13 cellular contexts compared by ENCODE assay signal in genomic region chr21:45535341-45536081, GRCh38. TPM values are rescaled to one million over a fixed set of nuclear protein-coding genes. Genes with fewer than 3 reads are reported as not detected.
DNase-seq lines count a peak whose midpoint lies in the region; ATAC-seq and TF ChIP-seq lines count a peak whose summit lies in the region.
"Had no signal": no experiment of that assay in that cellular context is flagged by ENCODE, and none has a peak within 500 bp of the region (broad histone marks: within the 10 kb centered on the region; RNA-seq: fewer than 3 reads in every experiment).

No MANE protein-coding gene starts in this region.

- H3K4me3 ChIP-seq in stomach, result peak overlapping the region in 1 of 4 donors; percentile 21

- no peaks in the 10 kb centered on the region for H3K9me3 ChIP-seq in stomach

- peaks cover 28 to 56% (median 35%) of the 10 kb centered on the region in 4 donors for H3K4me1 ChIP-seq in stomach

- DNase-seq in SIG-M5 treated with dmso at 0.1 percent for 504 hours (lab: John Stamatoyannopoulos, UW; ENCODE audit: unreplicated experiment) (peak; percentile 53), SIG-M5 (lab: John Stamatoyannopoulos, UW) (no peak), left lobe of liver (ENCODE audit: low spot score) (peak; percentile 66), stomach (peak; percentile 76), putamen (ENCODE audit: low spot score) (no peak)
- no peak for DNase-seq in activated CD8-positive, alpha-beta T cell treated with anti-CD3 and anti-CD28 coated beads, Interleukin-2, amount 10 ng/mL, durations not matched to agents 7 days and 5 days
- DNase-seq: 8988T, DND-41, mesendoderm, NCI-H510A treated with DMSO at 0.1 percent for 48 hours had no signal

- peaks cover 32% of the 10 kb centered on the region for H3K36me3 Mint-ChIP-seq in activated CD8-positive, alpha-beta T cell treated with anti-CD3 and anti-CD28 coated beads, Interleukin-2, amount 10 ng/mL, durations not matched to agents 7 days and 5 days (ENCODE audit: low read depth)
- H3K36me3 Mint-ChIP-seq in activated T-helper 17 cell treated with anti-CD3 and anti-CD28 coated beads, Interleukin-2, amount 50 U/mL, for 72 hours (ENCODE audit: low read depth), result peaks cover 39% of the 10 kb centered on the region

- H3K27me3 ChIP-seq in stomach, result no peaks in the 10 kb centered on the region

- TF ChIP-seq CTCF in stomach (IDR thresholded peaks at IDR 0.05), result no peak

- H3K27me3 Mint-ChIP-seq in activated CD8-positive, alpha-beta T cell treated with anti-CD3 and anti-CD28 coated beads, Interleukin-2, amount 10 ng/mL, durations not matched to agents 7 days and 5 days (ENCODE audit: low read depth), result no peaks in the 10 kb centered on the region
- no peaks in the 10 kb centered on the region for H3K27me3 Mint-ChIP-seq in activated T-helper 17 cell treated with anti-CD3 and anti-CD28 coated beads, Interleukin-2, amount 50 U/mL, for 72 hours

- peak overlapping the region; percentile 43 for H3K27ac Mint-ChIP-seq in activated CD8-positive, alpha-beta T cell treated with anti-CD3 and anti-CD28 coated beads, Interleukin-2, amount 10 ng/mL, durations not matched to agents 7 days and 5 days
- no peak overlapping the region for H3K27ac Mint-ChIP-seq in activated T-helper 17 cell treated with anti-CD3 and anti-CD28 coated beads, Interleukin-2, amount 50 U/mL, for 72 hours

- CTCF ChIA-PET in activated CD8-positive, alpha-beta T cell treated with anti-CD3 and anti-CD28 coated beads, Interleukin-2, amount 10 ng/mL, durations not matched to agents 7 days and 5 days (lab: Charles Lee), result interaction anchor here (1.2 kb wide), 1 partner anchor 14 kb away, joined by 4 read pairs; no protein-coding TSS in a partner anchor

- ATAC-seq in activated CD8-positive, alpha-beta T cell treated with anti-CD3 and anti-CD28 coated beads, Interleukin-2, amount 10 ng/mL, durations not matched to agents 7 days and 5 days, result no peak
- ATAC-seq in left lobe of liver, result peak; percentile 19
- ATAC-seq in HG03439 (IDR thresholded peaks at IDR 0.05; ENCODE audit: unreplicated experiment), result no peak
- ATAC-seq in activated T-helper 17 cell treated with anti-CD3 and anti-CD28 coated beads, Interleukin-2, amount 50 U/mL, for 72 hours (replicated peaks), result no peak
- ATAC-seq: SK-N-SH treated with all-trans-retinoic acid at 6 μM for 48 hours had no signal

- peak overlapping the region; percentile 7 to 67 (median 38) for H3K27ac ChIP-seq in stomach

- TF ChIP-seq POLR2A in stomach (IDR thresholded peaks at IDR 0.05), result no peak

- 59 to 72% (median 66%) methylated on average over 31 to 34 of the region's 34 CpGs for WGBS in stomach, 5 donors

- H3K36me3 ChIP-seq in stomach, result peaks cover 5 to 18% (median 13%) of the 10 kb centered on the region in 4 donors

- H3K4me1 Mint-ChIP-seq in activated CD8-positive, alpha-beta T cell treated with anti-CD3 and anti-CD28 coated beads, Interleukin-2, amount 10 ng/mL, durations not matched to agents 7 days and 5 days (ENCODE audit: low read depth), result peaks cover 31% of the 10 kb centered on the region
- H3K4me1 Mint-ChIP-seq in activated T-helper 17 cell treated with anti-CD3 and anti-CD28 coated beads, Interleukin-2, amount 50 U/mL, for 72 hours, result peaks cover 6% of the 10 kb centered on the region

- TF ChIP-seq EP300 in stomach (IDR thresholded peaks at IDR 0.05), result no peak

- no peaks in the 10 kb centered on the region for H3K9me3 Mint-ChIP-seq in activated CD8-positive, alpha-beta T cell treated with anti-CD3 and anti-CD28 coated beads, Interleukin-2, amount 10 ng/mL, durations not matched to agents 7 days and 5 days (ENCODE audit: insufficient read depth)
- no peaks in the 10 kb centered on the region for H3K9me3 Mint-ChIP-seq in activated T-helper 17 cell treated with anti-CD3 and anti-CD28 coated beads, Interleukin-2, amount 50 U/mL, for 72 hours

- POLR2A ChIA-PET in activated CD8-positive, alpha-beta T cell treated with anti-CD3 and anti-CD28 coated beads, Interleukin-2, amount 10 ng/mL, durations not matched to agents 7 days and 5 days (lab: Charles Lee), result no interaction called here

- no peak overlapping the region for H3K4me3 Mint-ChIP-seq in activated CD8-positive, alpha-beta T cell treated with anti-CD3 and anti-CD28 coated beads, Interleukin-2, amount 10 ng/mL, durations not matched to agents 7 days and 5 days
- H3K4me3 Mint-ChIP-seq in activated T-helper 17 cell treated with anti-CD3 and anti-CD28 coated beads, Interleukin-2, amount 50 U/mL, for 72 hours, result no peak overlapping the region

- intact Hi-C loops in stomach (cut with DNase I; ENCODE audit: low total_unique reads), result no loop called here

RNA-seq across cellular contexts. Expression of gene SLC19A1, which starts 6.7 kb away (rescaled TPM):
- 10 to 100 TPM; 44.4 to 51.6 TPM for total RNA-seq in activated CD8-positive, alpha-beta T cell treated with anti-CD3 and anti-CD28 coated beads, Interleukin-2, amount 10 ng/mL, durations not matched to agents 7 days and 5 days
- total RNA-seq in left lobe of liver, result 13.7 TPM
- 10 to 100 TPM in 1 of 5 donors, 1 to 10 TPM in 4; 3.1 to 23.3 (median 3.9) TPM for total RNA-seq in stomach
- polyA plus RNA-seq in stomach, result 1 to 10 TPM; 2.9 to 9.9 (median 6.7) TPM
- 10 to 100 TPM; 41.4 to 82.2 TPM for total RNA-seq in activated T-helper 17 cell treated with anti-CD3 and anti-CD28 coated beads, Interleukin-2, amount 50 U/mL, for 72 hours

Comparison
In these comparisons a context has a peak if more than half of its experiments do, and no peak if none do; other contexts are left out.
1. DNase-seq: peak in SIG-M5 treated with dmso at 0.1 percent for 504 hours (single experiment), left lobe of liver (single experiment) and stomach (single experiment); none in SIG-M5 (single experiment), activated CD8-positive, alpha-beta T cell treated with anti-CD3 and anti-CD28 coated beads, Interleukin-2, amount 10 ng/mL, durations not matched to agents 7 days and 5 days (single experiment) and putamen (single experiment).